9 cellular contexts compared by ENCODE assay signal in genomic region chr5:179765400-179765799, GRCh38. TPM values are rescaled to one million over a fixed set of nuclear protein-coding genes. Genes with fewer than 3 reads are reported as not detected.
DNase-seq lines count a peak whose midpoint lies in the region; ATAC-seq, FAIRE-seq and TF ChIP-seq lines count a peak whose summit lies in the region.
"Had no signal": no experiment of that assay in that cellular context is flagged by ENCODE, and none has a peak within 500 bp of the region (broad histone marks: within the 10 kb centered on the region; RNA-seq: fewer than 3 reads in every experiment).

No MANE protein-coding gene starts in this region.

- H3K27me3 ChIP-seq in breast epithelium (no peaks in the 10 kb centered on the region), ascending aorta (no peaks in the 10 kb centered on the region)

- peak overlapping the region; percentile 77 for H3K27ac Mint-ChIP-seq in MCF 10A (ENCODE audit: low read depth, unreplicated experiment)
- H3K27ac Mint-ChIP-seq in activated naive CD8-positive, alpha-beta T cell treated with anti-CD3 and anti-CD28 coated beads, Interleukin-2, amount 50 U/mL, for 24 hours, result no peak overlapping the region

- peaks cover 45% of the 10 kb centered on the region for H3K4me1 Mint-ChIP-seq in MCF 10A (ENCODE audit: insufficient read depth, unreplicated experiment)
- peaks cover 34% of the 10 kb centered on the region for H3K4me1 Mint-ChIP-seq in activated naive CD8-positive, alpha-beta T cell treated with anti-CD3 and anti-CD28 coated beads, Interleukin-2, amount 50 U/mL, for 24 hours

- H3K4me1 ChIP-seq in breast epithelium (peaks cover 10 to 15% of the 10 kb centered on the region in 2 donors), ascending aorta (peaks cover 22 to 45% of the 10 kb centered on the region in 2 donors)

- H3K4me3 ChIP-seq in breast epithelium, result no peak overlapping the region
- H3K4me3 ChIP-seq in ascending aorta, result peak overlapping the region in 1 of 2 donors; percentile 13

- TF ChIP-seq POLR2A in breast epithelium (IDR thresholded peaks at IDR 0.05), result no peak

- intact Hi-C loops in MCF 10A (cut with micrococcal nuclease), result no loop called here
- intact Hi-C loops in breast epithelium (cut with DNase I; ENCODE audit: low total_unique reads), result no loop called here
- intact Hi-C loops in ascending aorta (cut with DNase I), result loop anchor here (2.0 kb wide), 3 partner anchors 53 to 141 kb away; partner anchors contain the start of genes MRNIP and TBC1D9B

- no peaks in the 10 kb centered on the region for H3K9me3 Mint-ChIP-seq in MCF 10A (ENCODE audit: unreplicated experiment)
- no peaks in the 10 kb centered on the region for H3K9me3 Mint-ChIP-seq in activated naive CD8-positive, alpha-beta T cell treated with anti-CD3 and anti-CD28 coated beads, Interleukin-2, amount 50 U/mL, for 24 hours

- no peaks in the 10 kb centered on the region for H3K36me3 ChIP-seq in breast epithelium
- peaks cover 27 to 29% of the 10 kb centered on the region in 2 donors for H3K36me3 ChIP-seq in ascending aorta

- H3K36me3 Mint-ChIP-seq in MCF 10A (ENCODE audit: insufficient read depth, unreplicated experiment), result peaks cover 53% of the 10 kb centered on the region
- peaks cover 25% of the 10 kb centered on the region for H3K36me3 Mint-ChIP-seq in activated naive CD8-positive, alpha-beta T cell treated with anti-CD3 and anti-CD28 coated beads, Interleukin-2, amount 50 U/mL, for 24 hours (ENCODE audit: low read depth)

- DNase-seq in MCF 10A (ENCODE audit: unreplicated experiment) (peak; percentile 88), breast epithelium (ENCODE audit: low spot score in 2 of 2) (no peak), ascending aorta (ENCODE audit: low spot score in 2 of 2) (peak in 1 of 2 donors; percentile 84), hepatic stellate cell (ENCODE audit: low spot score) (peak; percentile 87), urothelium cell line (ENCODE audit: low spot score) (peak; percentile 52), GM10248 (ENCODE audit: extremely low spot score) (no peak)
- DNase-seq in activated naive CD8-positive, alpha-beta T cell treated with anti-CD3 and anti-CD28 coated beads, Interleukin-2, amount 50 U/mL, for 24 hours, result no peak

- H3K27me3 Mint-ChIP-seq in MCF 10A (ENCODE audit: insufficient read depth, unreplicated experiment), result no peaks in the 10 kb centered on the region
- no peaks in the 10 kb centered on the region for H3K27me3 Mint-ChIP-seq in activated naive CD8-positive, alpha-beta T cell treated with anti-CD3 and anti-CD28 coated beads, Interleukin-2, amount 50 U/mL, for 24 hours

- H3K27ac ChIP-seq in breast epithelium (peak overlapping the region in 1 of 2 donors; percentile 50), ascending aorta (peak overlapping the region; percentile 74 to 91)

- H3K9me3 ChIP-seq in breast epithelium (no peaks in the 10 kb centered on the region), ascending aorta (no peaks in the 10 kb centered on the region)

- CTCF ChIA-PET in MCF 10A (lab: Yijun Ruan, JAX), result interaction anchor here (0.6 to 3.8 kb wide), 6 partner anchors 13 to 37 kb away, joined by 3 to 28 read pairs (median 7); partner anchors contain the start of gene LTC4S
- CTCF ChIA-PET in GM10248 (lab: Yijun Ruan, JAX), result interaction anchor here (4.0 kb wide), 2 partner anchors 10 to 12 kb away, joined by 28 to 34 read pairs; no protein-coding TSS in a partner anchor

- no peak for ATAC-seq in activated naive CD8-positive, alpha-beta T cell treated with anti-CD3 and anti-CD28 coated beads, Interleukin-2, amount 50 U/mL, for 24 hours
- ATAC-seq in GM21390 (IDR thresholded peaks at IDR 0.05; ENCODE audit: unreplicated experiment), result no peak

- no TSS peak for BruUV-seq in MCF 10A (replicated peaks; lab: Mats Ljungman, UMichigan)

- FAIRE-seq in urothelium cell line (lab: Jason Lieb, UNC), result no peak
- FAIRE-seq: endometrium had no signal

- peak overlapping the region; percentile 7 for H3K4me3 Mint-ChIP-seq in MCF 10A (ENCODE audit: unreplicated experiment)
- no peak overlapping the region for H3K4me3 Mint-ChIP-seq in activated naive CD8-positive, alpha-beta T cell treated with anti-CD3 and anti-CD28 coated beads, Interleukin-2, amount 50 U/mL, for 24 hours

- no peak for TF ChIP-seq CTCF in MCF 10A (IDR thresholded peaks at IDR 0.05; ENCODE audit: unreplicated experiment)
- no peak for TF ChIP-seq CTCF in breast epithelium (IDR thresholded peaks at IDR 0.05)
- no peak for TF ChIP-seq CTCF in ascending aorta (IDR thresholded peaks at IDR 0.05)
- TF ChIP-seq CTCF in GM10248 (IDR thresholded peaks at IDR 0.05; ENCODE audit: control extremely low read depth, extremely low read depth, low read depth, missing control alignments), result no peak

- POLR2A ChIA-PET in MCF 10A (lab: Yijun Ruan, JAX) (interaction anchor here (0.6 to 2.0 kb wide), 6 partner anchors 27 to 33 kb away, joined by 3 to 9 read pairs (median 3); partner anchors contain the start of genes LTC4S and MAML1), GM10248 (lab: Yijun Ruan, JAX) (no interaction called here)

RNA-seq across cellular contexts. Expression of gene LTC4S, which starts 28.4 kb away (rescaled TPM):
- total RNA-seq in MCF 10A (2022) (2.1 and 2.2 TPM in 2 replicates), breast epithelium (1 to 10 TPM; 3.8 to 8.8 (median 6.7) TPM), ascending aorta (91.7 TPM)

RNA-seq across cellular contexts. Expression of gene MAML1, which starts 32.8 kb away (rescaled TPM):
- total RNA-seq in MCF 10A (2022), result 36.4 and 38.4 TPM in 2 replicates
- total RNA-seq in breast epithelium, result 10 to 100 TPM; 16.3 to 22.4 (median 21.0) TPM
- 42.6 TPM for total RNA-seq in ascending aorta

RNA-seq across cellular contexts. Expression of gene MGAT4B, which starts 41.3 kb away (rescaled TPM):
- total RNA-seq in MCF 10A (2022) (153 and 198 TPM in 2 replicates), breast epithelium (10 to 100 TPM; 43.0 to 73.7 (median 54.6) TPM), ascending aorta (207 TPM)

RNA-seq across cellular contexts. Expression of gene SQSTM1, which starts 55.3 kb away (rescaled TPM):
- total RNA-seq in MCF 10A (2022) (612 and 1,251 TPM in 2 replicates), breast epithelium (100 to 1,000 TPM; 407 to 695 (median 462) TPM), ascending aorta (476 TPM)

Comparison
In these comparisons a context has a peak if more than half of its experiments do, and no peak if none do; other contexts are left out.
1. DNase-seq: peak in MCF 10A (single experiment), hepatic stellate cell (single experiment) and urothelium cell line (single experiment); none in breast epithelium (0 of 2), GM10248 (single experiment) and activated naive CD8-positive, alpha-beta T cell treated with anti-CD3 and anti-CD28 coated beads, Interleukin-2, amount 50 U/mL, for 24 hours (single experiment).